In the genomic region with DNA sequence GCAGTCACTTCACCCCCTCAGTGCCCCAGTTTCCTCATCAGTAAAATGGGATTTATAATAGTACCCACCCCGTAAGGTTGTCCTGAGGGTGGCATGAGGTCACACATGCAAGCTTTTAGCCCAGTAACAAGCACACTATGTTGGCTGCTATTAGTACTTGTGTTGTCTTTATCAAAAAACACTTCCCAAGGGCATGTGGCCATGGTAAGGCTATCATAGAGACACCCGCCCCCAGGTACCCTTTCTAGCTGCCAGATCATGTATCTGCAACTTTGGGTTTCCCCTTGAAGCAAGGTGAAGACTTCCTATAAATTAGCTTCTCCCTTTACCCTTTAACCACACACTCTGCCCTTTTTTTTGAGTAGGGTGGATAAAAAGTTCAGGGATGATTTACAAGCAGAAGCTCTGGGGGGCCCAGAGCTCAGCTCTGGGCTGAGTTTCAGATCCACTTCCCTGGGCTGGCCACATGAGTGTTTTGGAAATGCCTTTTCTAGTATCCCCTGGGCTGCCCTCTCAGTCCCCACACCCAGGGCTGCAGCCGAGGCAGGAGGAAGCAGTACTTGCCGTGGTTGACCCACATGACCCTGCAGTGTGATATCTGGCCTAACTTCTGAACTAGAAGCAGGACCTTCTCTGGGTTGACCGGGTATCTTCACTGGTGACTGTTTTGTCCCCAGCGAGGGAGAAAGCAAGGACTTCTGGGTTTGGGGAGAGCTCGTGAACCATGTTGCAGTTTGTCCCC, we compare ENCODE assay signal across 7 cellular contexts. TPM values are rescaled to one million over a fixed set of nuclear protein-coding genes. Genes with fewer than 3 reads are reported as not detected.
DNase-seq lines count a peak whose midpoint lies in the region; ATAC-seq and TF ChIP-seq lines count a peak whose summit lies in the region.

No MANE protein-coding gene starts in this region.

- H4K5ac ChIP-seq in IMR-90 (ENCODE audit: low read depth, low read length) = no peak overlapping the region; the same call in 1 of the 2 replicates

- POLR2A ChIA-PET in IMR-90 (lab: Charles Lee; ENCODE audit: unreplicated experiment) = no interaction called here
- POLR2A ChIA-PET in activated B cell treated with CpG ODN at 0.5 μM for 24 hours (lab: Charles Lee) = interaction anchor here (0.7 to 1.8 kb wide), 6 partner anchors 9 to 287 kb away, joined by 3 to 10 read pairs (median 4); partner anchors contain the start of gene GPATCH3

- H4K91ac ChIP-seq in IMR-90 (ENCODE audit: insufficient read depth, low read depth, low read length) = no peak overlapping the region

- no peak overlapping the region for H4K8ac ChIP-seq in IMR-90 (ENCODE audit: low read depth in 2 of 2, low read length in 2 of 2)

- H3K36me3 Mint-ChIP-seq in activated B cell treated with CpG ODN at 0.5 μM for 24 hours (ENCODE audit: low read depth) = peaks cover 28% of the 10 kb centered on the region
- peaks cover 52% of the 10 kb centered on the region for H3K36me3 Mint-ChIP-seq in stimulated activated effector memory CD8-positive, alpha-beta T cell treated with anti-CD3 and anti-CD28 coated beads, Interleukin-12 subunit alpha, Interleukin-12 subunit beta, amount 100 ng/mL, for 72 hours

- ATAC-seq in IMR-90 (ENCODE audit: low read depth) (no peak), activated B cell treated with CpG ODN at 0.5 μM for 24 hours (ENCODE audit: low read depth) (no peak), heart left ventricle (peak; percentile 11 to 72 (median 48)), HG03354 (IDR thresholded peaks at IDR 0.05; ENCODE audit: poor library complexity, severe bottlenecking, unreplicated experiment) (no peak)
- no peak for ATAC-seq in stimulated activated effector memory CD8-positive, alpha-beta T cell treated with anti-CD3 and anti-CD28 coated beads, Interleukin-12 subunit alpha, Interleukin-12 subunit beta, amount 100 ng/mL, for 72 hours

- no peak overlapping the region for H2BK5ac ChIP-seq in IMR-90 (ENCODE audit: low read depth, low read length, poor library complexity, severe bottlenecking)

- H3K4me3 ChIP-seq in IMR-90 (ENCODE audit: insufficient read depth, low read depth, low read length) (no peak overlapping the region), heart left ventricle (peak overlapping the region in 4 of 12 donors; percentile 4 to 98 (median 78))

- H3K27me3 Mint-ChIP-seq in activated B cell treated with CpG ODN at 0.5 μM for 24 hours = no peaks in the 10 kb centered on the region

- peaks cover 13% of the 10 kb centered on the region for H3K9me1 ChIP-seq in IMR-90 (ENCODE audit: insufficient read depth, low read length)

- no TSS peak for BruUV-seq in IMR-90 (replicated peaks; lab: Mats Ljungman, UMichigan)

- H2AK9ac ChIP-seq in IMR-90 (replicated peaks; ENCODE audit: low read depth, low read length, poor library complexity) = peak overlapping the region; percentile 29

- H2AK5ac ChIP-seq in IMR-90 (ENCODE audit: low read depth, low read length) = no peak overlapping the region; the same call in 1 of the 2 replicates

- H3K36me3 ChIP-seq in IMR-90 (ENCODE audit: control insufficient read depth, insufficient read depth, low read length) (peaks cover 18% of the 10 kb centered on the region), heart left ventricle (peaks cover 0 to 31% (median 18%) of the 10 kb centered on the region in 9 donors)

- intact Hi-C loops in IMR-90 (cut with micrococcal nuclease) (no loop called here), activated B cell treated with CpG ODN at 0.5 μM for 24 hours (cut with micrococcal nuclease) (loop anchor here (1.0 kb wide), 1 partner anchor 11 kb away; no protein-coding TSS in a partner anchor), heart left ventricle (cut with DNase I) (no loop called here)

- H3K79me1 ChIP-seq in IMR-90 (ENCODE audit: low read depth in 1 of 2, low read length in 2 of 2) = peaks cover 35 to 55% of the 10 kb centered on the region in 2 experiments

- H3K27me3 ChIP-seq in IMR-90 (ENCODE audit: control insufficient read depth, insufficient read depth, low read length) (no peaks in the 10 kb centered on the region), heart left ventricle (no peaks in the 10 kb centered on the region)

- WGBS in IMR-90 (ENCODE audit: extremely low coverage in 2 of 2, insufficient read length in 1 of 2), 2 experiments = no CpG with 5 or more reads among the region's 7 CpGs
- WGBS in heart left ventricle, 4 donors = 32 to 45% (median 37%) methylated on average over 7 of the region's 7 CpGs

- CTCF ChIA-PET in IMR-90 (lab: Yijun Ruan, JAX) (no interaction called here), activated B cell treated with CpG ODN at 0.5 μM for 24 hours (lab: Charles Lee) (interaction anchor here (0.6 to 1.3 kb wide), 3 partner anchors 19 to 59 kb away, joined by 3 to 4 read pairs (median 3); no protein-coding TSS in a partner anchor)

- H3K23ac ChIP-seq in IMR-90 (ENCODE audit: low read depth, low read length) = peak overlapping the region; percentile 38; the same call in 1 of the 2 replicates

- dilution Hi-C loops in IMR-90 (cut with HindIII; ENCODE audit: low sequenced_read_pairs, unreplicated experiment) = no loop called here

- TF ChIP-seq POLR2A in IMR-90 (IDR thresholded peaks at IDR 0.05; ENCODE audit: low read depth, low read length) = no peak
- no peak for TF ChIP-seq POLR2A in heart left ventricle (IDR thresholded peaks at IDR 0.05)

- H2BK120ac ChIP-seq in IMR-90 (ENCODE audit: low read depth, low read length) = no peak overlapping the region

- TF ChIP-seq CTCF in IMR-90 (conservative IDR thresholded peaks at IDR 0.05; ENCODE audit: low read depth, low read length) (no peak), activated B cell treated with CpG ODN at 0.5 μM for 24 hours (IDR thresholded peaks at IDR 0.05) (no peak), heart left ventricle (IDR thresholded peaks at IDR 0.05) (no peak)

- no peak overlapping the region for H3K14ac ChIP-seq in IMR-90 (replicated peaks; ENCODE audit: low read depth, low read length)

- peak overlapping the region; percentile 59 for H3K4me2 ChIP-seq in IMR-90 (ENCODE audit: low read depth, low read length)

- peaks cover 57% of the 10 kb centered on the region for H3K4me1 Mint-ChIP-seq in activated B cell treated with CpG ODN at 0.5 μM for 24 hours
- H3K4me1 Mint-ChIP-seq in stimulated activated effector memory CD8-positive, alpha-beta T cell treated with anti-CD3 and anti-CD28 coated beads, Interleukin-12 subunit alpha, Interleukin-12 subunit beta, amount 100 ng/mL, for 72 hours = peaks cover 70% of the 10 kb centered on the region

- H2BK20ac ChIP-seq in IMR-90 (ENCODE audit: low read depth, low read length) = no peak overlapping the region

- H4K20me1 ChIP-seq in IMR-90 (ENCODE audit: insufficient read depth, low read length) = peaks cover 41% of the 10 kb centered on the region

- peak overlapping the region; percentile 80 for H3K27ac Mint-ChIP-seq in activated B cell treated with CpG ODN at 0.5 μM for 24 hours
- peak overlapping the region; percentile 96 for H3K27ac Mint-ChIP-seq in stimulated activated effector memory CD8-positive, alpha-beta T cell treated with anti-CD3 and anti-CD28 coated beads, Interleukin-12 subunit alpha, Interleukin-12 subunit beta, amount 100 ng/mL, for 72 hours

- DNase-seq in IMR-90 (no peak), activated B cell treated with CpG ODN at 0.5 μM for 24 hours (no peak), heart left ventricle (peak in 1 of 5 donors; percentile 52), A172 (ENCODE audit: low spot score) (no peak), NCI-H1417 treated with DMSO at 0.1 percent for 48 hours (lab: John Stamatoyannopoulos, UW) (no peak)
- no peak for DNase-seq in stimulated activated effector memory CD8-positive, alpha-beta T cell treated with anti-CD3 and anti-CD28 coated beads, Interleukin-12 subunit alpha, Interleukin-12 subunit beta, amount 100 ng/mL, for 72 hours (ENCODE audit: low spot score in 2 of 2)

- in situ Hi-C loops in IMR-90 (cut with MboI; ENCODE audit: low sequenced_read_pairs) = no loop called here

- no peak overlapping the region for H3K18ac ChIP-seq in IMR-90 (ENCODE audit: low read depth, low read length)

- H3K4me1 ChIP-seq in IMR-90 (ENCODE audit: control insufficient read depth, insufficient read depth, low read length) = peaks cover 25% of the 10 kb centered on the region
- H3K4me1 ChIP-seq in heart left ventricle = peaks cover 8 to 57% (median 29%) of the 10 kb centered on the region in 12 donors

- H3K27ac ChIP-seq in IMR-90 (ENCODE audit: insufficient read depth, low read length) (no peak overlapping the region), heart left ventricle (peak overlapping the region in 11 of 12 donors; percentile 11 to 83 (median 51))

- H2BK15ac ChIP-seq in IMR-90 (ENCODE audit: low read depth, low read length) = no peak overlapping the region

- TF ChIP-seq RAD21 in IMR-90 (IDR thresholded peaks at IDR 0.05; ENCODE audit: low read length) = no peak

- H3K56ac ChIP-seq in IMR-90 (ENCODE audit: extremely low read depth, insufficient read depth, low read length) = no peak overlapping the region

- H3K9me3 Mint-ChIP-seq in activated B cell treated with CpG ODN at 0.5 μM for 24 hours = no peaks in the 10 kb centered on the region
- no peaks in the 10 kb centered on the region for H3K9me3 Mint-ChIP-seq in stimulated activated effector memory CD8-positive, alpha-beta T cell treated with anti-CD3 and anti-CD28 coated beads, Interleukin-12 subunit alpha, Interleukin-12 subunit beta, amount 100 ng/mL, for 72 hours

- H2AFZ ChIP-seq in IMR-90 (replicated peaks; ENCODE audit: low read length, poor library complexity) = no peak overlapping the region

- H3K9me3 ChIP-seq in IMR-90 (ENCODE audit: control insufficient read depth, insufficient read depth, low read length) = no peaks in the 10 kb centered on the region
- H3K9me3 ChIP-seq in heart left ventricle = no peaks in the 10 kb centered on the region

- peak overlapping the region; percentile 86 for H3K4me3 Mint-ChIP-seq in activated B cell treated with CpG ODN at 0.5 μM for 24 hours
- peak overlapping the region; percentile 93 for H3K4me3 Mint-ChIP-seq in stimulated activated effector memory CD8-positive, alpha-beta T cell treated with anti-CD3 and anti-CD28 coated beads, Interleukin-12 subunit alpha, Interleukin-12 subunit beta, amount 100 ng/mL, for 72 hours

- no peak overlapping the region; the same call in 1 of the 2 replicates for H3K4ac ChIP-seq in IMR-90 (ENCODE audit: low read depth, low read length)

- H3K9ac ChIP-seq in IMR-90 (ENCODE audit: low read depth, low read length) = no peak overlapping the region; the same call in 1 of the 2 replicates

RNA-seq across cellular contexts. Expression of gene ZDHHC18, which starts 2.0 kb away (rescaled TPM):
- total RNA-seq in IMR-90 (2012; rRNA removed) = 9.4 and 12.5 TPM in 2 replicates
- 37.0 and 38.4 TPM in 2 replicates for polyA plus RNA-seq in IMR-90 (2012; rRNA removed)
- 16.2 and 37.8 TPM in 2 replicates for polyA plus RNA-seq in IMR-90 (2012; cell fraction: cytosol; rRNA removed)
- 40.6 and 50.7 TPM in 2 replicates for polyA plus RNA-seq in IMR-90 (2012; cell fraction: nucleus; rRNA removed; ENCODE audit: low replicate concordance)
- 27.1 and 30.3 TPM in 2 replicates for total RNA-seq in activated B cell treated with CpG ODN at 0.5 μM for 24 hours
- 10 to 100 TPM in 8 of 9 donors, 1 to 10 TPM in 1; 9.2 to 22.5 (median 12.2) TPM for total RNA-seq in heart left ventricle
- 10 to 100 TPM in 1 of 2 donors, 1 to 10 TPM in 1; 8.7 to 18.5 TPM for polyA plus RNA-seq in heart left ventricle
- total RNA-seq in A172 (2014; rRNA removed; shearing (Covaris generic)) = 15.0 and 32.4 TPM in 2 replicates

RNA-seq across cellular contexts. Expression of gene SFN, which starts 34.4 kb away (rescaled TPM):
- total RNA-seq in IMR-90 (2012; rRNA removed) = 0.18 TPM in 1 of 2 replicates, not detected in the other
- 0.17 and 0.34 TPM in 2 replicates for polyA plus RNA-seq in IMR-90 (2012; rRNA removed)
- 0.13 TPM in 1 of 2 replicates, not detected in the other for polyA plus RNA-seq in IMR-90 (2012; cell fraction: cytosol; rRNA removed)
- polyA plus RNA-seq in IMR-90 (2012; cell fraction: nucleus; rRNA removed; ENCODE audit: low replicate concordance) = 0.58 and 0.98 TPM in 2 replicates
- total RNA-seq in activated B cell treated with CpG ODN at 0.5 μM for 24 hours = 0.22 and 0.29 TPM in 2 replicates
- total RNA-seq in heart left ventricle = under 1 TPM in 2 of 9 donors, not detected in 7; 0.26 to 0.37 TPM
- polyA plus RNA-seq in heart left ventricle = under 1 TPM; 0.11 to 0.42 TPM
- 20.6 and 30.1 TPM in 2 replicates for total RNA-seq in A172 (2014; rRNA removed; shearing (Covaris generic))

RNA-seq across cellular contexts. Expression of gene PIGV, which starts 40.8 kb away (rescaled TPM):
- total RNA-seq in IMR-90 (2012; rRNA removed) (8.6 and 10.6 TPM in 2 replicates), activated B cell treated with CpG ODN at 0.5 μM for 24 hours (29.6 and 35.4 TPM in 2 replicates), heart left ventricle (1 to 10 TPM; 4.3 to 8.8 (median 5.6) TPM)
- polyA plus RNA-seq in IMR-90 (2012; rRNA removed) (6.9 and 7.2 TPM in 2 replicates), heart left ventricle (1 to 10 TPM; 2.7 to 4.4 TPM)
- 7.4 and 11.3 TPM in 2 replicates for polyA plus RNA-seq in IMR-90 (2012; cell fraction: cytosol; rRNA removed)
- 10.5 and 15.8 TPM in 2 replicates for polyA plus RNA-seq in IMR-90 (2012; cell fraction: nucleus; rRNA removed; ENCODE audit: low replicate concordance)
- 8.0 and 8.9 TPM in 2 replicates for total RNA-seq in A172 (2014; rRNA removed; shearing (Covaris generic))

Comparison
In these comparisons a context has a peak if more than half of its experiments do, and no peak if none do; other contexts are left out.
1. ATAC-seq: peak in heart left ventricle (4 of 4); none in IMR-90 (single experiment), activated B cell treated with CpG ODN at 0.5 μM for 24 hours (single experiment), stimulated activated effector memory CD8-positive, alpha-beta T cell treated with anti-CD3 and anti-CD28 coated beads, Interleukin-12 subunit alpha, Interleukin-12 subunit beta, amount 100 ng/mL, for 72 hours (single experiment) and HG03354 (single experiment).
2. RNA of gene SFN, which starts 34.4 kb away (total RNA-seq): 20.6 to 30.1 TPM in A172; 0.22 to 0.29 TPM in activated B cell treated with CpG ODN at 0.5 μM for 24 hours, 0.18 TPM in IMR-90 and 0.26 to 0.37 TPM in heart left ventricle; every median in the first group is over 10 times any median in the second.